Comparison of ENCODE assay signal across 2 cellular contexts in the genomic region with DNA sequence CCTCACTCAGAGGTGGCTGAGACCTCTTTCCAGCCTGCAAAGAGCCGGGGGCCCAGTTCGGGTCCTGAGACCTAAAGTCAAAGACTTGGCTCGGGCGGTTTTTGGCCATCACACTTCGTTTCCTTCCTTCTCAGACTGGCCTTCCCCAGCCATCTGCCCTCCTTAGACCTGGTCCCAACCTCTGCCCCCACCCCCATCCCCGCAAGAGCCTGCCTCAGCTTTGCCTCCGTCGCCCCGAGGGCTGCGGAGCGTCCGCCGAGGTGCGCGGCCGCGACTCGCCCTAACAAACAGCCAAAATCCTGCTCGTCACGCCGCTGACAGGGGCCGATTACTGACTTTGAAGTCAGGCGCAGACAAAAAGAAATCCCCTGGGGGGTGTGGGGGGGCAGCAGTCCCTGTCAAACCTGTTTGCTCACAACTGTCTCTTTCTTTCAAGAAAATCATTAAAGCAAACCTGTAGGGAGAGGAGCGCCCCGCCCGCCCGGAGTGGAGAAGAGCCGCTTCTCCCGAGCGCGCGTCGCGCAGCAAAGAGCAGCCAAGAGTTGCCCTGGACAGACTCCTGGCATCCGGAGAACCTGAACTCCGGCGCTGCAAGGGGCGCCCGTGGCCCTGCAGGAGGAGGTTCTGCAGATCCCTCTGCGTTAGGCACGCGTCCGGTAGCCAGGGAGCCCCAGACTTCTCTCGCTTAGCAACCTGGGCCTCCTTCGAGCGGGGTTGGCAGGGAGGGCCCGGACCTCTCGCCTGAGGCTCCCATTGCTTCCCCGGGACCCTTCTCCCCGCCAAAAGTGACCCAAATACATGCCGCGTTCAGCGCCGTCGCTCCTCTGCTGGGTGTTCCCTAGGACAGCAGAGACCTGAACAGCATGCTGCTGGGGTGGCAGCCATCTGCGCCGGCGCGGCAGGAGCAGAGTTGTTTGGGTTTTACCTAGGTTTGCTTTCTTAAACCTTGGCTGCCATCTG.
TF ChIP-seq lines count a peak whose summit lies in the region.

No MANE protein-coding gene starts in this region.

TF ChIP-seq in SK-N-SH, 30 proteins besides CTCF, POLR2A, EP300 and RAD21 (continued from another document):
- TF ChIP-seq FOXJ3 (CRISPR knock-in tag; IDR thresholded peaks at IDR 0.05) (no peak), FOXM1 (IDR thresholded peaks at IDR 0.05; ENCODE audit: low read depth) (no peak), MXI1 (IDR thresholded peaks at IDR 0.05; ENCODE audit: low read depth, low read length) (no peak), RXRA (IDR thresholded peaks at IDR 0.05; ENCODE audit: borderline replicate concordance, low read depth) (no peak)
- TF ChIP-seq, protein P1, sequence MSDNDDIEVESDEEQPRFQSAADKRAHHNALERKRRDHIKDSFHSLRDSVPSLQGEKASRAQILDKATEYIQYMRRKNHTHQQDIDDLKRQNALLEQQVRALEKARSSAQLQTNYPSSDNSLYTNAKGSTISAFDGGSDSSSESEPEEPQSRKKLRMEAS (IDR thresholded peaks at IDR 0.05; ENCODE audit: low read depth) = no peak

TF ChIP-seq in SK-N-SH treated with all-trans-retinoic acid at 6 μM for 48 hours, 23 proteins besides CTCF, POLR2A, EP300 and RAD21 (continued from another document):
- TF ChIP-seq, protein P2, sequence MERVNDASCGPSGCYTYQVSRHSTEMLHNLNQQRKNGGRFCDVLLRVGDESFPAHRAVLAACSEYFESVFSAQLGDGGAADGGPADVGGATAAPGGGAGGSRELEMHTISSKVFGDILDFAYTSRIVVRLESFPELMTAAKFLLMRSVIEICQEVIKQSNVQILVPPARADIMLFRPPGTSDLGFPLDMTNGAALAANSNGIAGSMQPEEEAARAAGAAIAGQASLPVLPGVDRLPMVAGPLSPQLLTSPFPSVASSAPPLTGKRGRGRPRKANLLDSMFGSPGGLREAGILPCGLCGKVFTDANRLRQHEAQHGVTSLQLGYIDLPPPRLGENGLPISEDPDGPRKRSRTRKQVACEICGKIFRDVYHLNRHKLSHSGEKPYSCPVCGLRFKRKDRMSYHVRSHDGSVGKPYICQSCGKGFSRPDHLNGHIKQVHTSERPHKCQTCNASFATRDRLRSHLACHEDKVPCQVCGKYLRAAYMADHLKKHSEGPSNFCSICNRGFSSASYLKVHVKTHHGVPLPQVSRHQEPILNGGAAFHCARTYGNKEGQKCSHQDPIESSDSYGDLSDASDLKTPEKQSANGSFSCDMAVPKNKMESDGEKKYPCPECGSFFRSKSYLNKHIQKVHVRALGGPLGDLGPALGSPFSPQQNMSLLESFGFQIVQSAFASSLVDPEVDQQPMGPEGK (CRISPR knock-in tag; IDR thresholded peaks at IDR 0.05; ENCODE audit: borderline replicate concordance) = no peak
- TF ChIP-seq, protein P3, sequence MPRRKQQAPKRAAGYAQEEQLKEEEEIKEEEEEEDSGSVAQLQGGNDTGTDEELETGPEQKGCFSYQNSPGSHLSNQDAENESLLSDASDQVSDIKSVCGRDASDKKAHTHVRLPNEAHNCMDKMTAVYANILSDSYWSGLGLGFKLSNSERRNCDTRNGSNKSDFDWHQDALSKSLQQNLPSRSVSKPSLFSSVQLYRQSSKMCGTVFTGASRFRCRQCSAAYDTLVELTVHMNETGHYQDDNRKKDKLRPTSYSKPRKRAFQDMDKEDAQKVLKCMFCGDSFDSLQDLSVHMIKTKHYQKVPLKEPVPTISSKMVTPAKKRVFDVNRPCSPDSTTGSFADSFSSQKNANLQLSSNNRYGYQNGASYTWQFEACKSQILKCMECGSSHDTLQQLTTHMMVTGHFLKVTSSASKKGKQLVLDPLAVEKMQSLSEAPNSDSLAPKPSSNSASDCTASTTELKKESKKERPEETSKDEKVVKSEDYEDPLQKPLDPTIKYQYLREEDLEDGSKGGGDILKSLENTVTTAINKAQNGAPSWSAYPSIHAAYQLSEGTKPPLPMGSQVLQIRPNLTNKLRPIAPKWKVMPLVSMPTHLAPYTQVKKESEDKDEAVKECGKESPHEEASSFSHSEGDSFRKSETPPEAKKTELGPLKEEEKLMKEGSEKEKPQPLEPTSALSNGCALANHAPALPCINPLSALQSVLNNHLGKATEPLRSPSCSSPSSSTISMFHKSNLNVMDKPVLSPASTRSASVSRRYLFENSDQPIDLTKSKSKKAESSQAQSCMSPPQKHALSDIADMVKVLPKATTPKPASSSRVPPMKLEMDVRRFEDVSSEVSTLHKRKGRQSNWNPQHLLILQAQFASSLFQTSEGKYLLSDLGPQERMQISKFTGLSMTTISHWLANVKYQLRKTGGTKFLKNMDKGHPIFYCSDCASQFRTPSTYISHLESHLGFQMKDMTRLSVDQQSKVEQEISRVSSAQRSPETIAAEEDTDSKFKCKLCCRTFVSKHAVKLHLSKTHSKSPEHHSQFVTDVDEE (CRISPR knock-in tag; IDR thresholded peaks at IDR 0.05) = no peak
- no peak for TF ChIP-seq BACH2 (CRISPR knock-in tag; IDR thresholded peaks at IDR 0.05; ENCODE audit: borderline replicate concordance)
- no peak for TF ChIP-seq ZNF565 (CRISPR knock-in tag; conservative IDR thresholded peaks at IDR 0.05; ENCODE audit: low read depth)
- TF ChIP-seq PPARA (CRISPR knock-in tag; IDR thresholded peaks at IDR 0.05; ENCODE audit: borderline replicate concordance) = no peak
- TF ChIP-seq, protein P4, sequence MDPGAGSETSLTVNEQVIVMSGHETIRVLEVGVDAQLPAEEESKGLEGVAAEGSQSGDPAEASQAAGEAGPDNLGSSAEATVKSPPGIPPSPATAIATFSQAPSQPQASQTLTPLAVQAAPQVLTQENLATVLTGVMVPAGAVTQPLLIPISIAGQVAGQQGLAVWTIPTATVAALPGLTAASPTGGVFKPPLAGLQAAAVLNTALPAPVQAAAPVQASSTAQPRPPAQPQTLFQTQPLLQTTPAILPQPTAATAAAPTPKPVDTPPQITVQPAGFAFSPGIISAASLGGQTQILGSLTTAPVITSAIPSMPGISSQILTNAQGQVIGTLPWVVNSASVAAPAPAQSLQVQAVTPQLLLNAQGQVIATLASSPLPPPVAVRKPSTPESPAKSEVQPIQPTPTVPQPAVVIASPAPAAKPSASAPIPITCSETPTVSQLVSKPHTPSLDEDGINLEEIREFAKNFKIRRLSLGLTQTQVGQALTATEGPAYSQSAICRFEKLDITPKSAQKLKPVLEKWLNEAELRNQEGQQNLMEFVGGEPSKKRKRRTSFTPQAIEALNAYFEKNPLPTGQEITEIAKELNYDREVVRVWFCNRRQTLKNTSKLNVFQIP (CRISPR knock-in tag; IDR thresholded peaks at IDR 0.05; ENCODE audit: borderline replicate concordance, low read depth) = no peak
- TF ChIP-seq ZNF70 (CRISPR knock-in tag; IDR thresholded peaks at IDR 0.05) = no peak
- no peak for TF ChIP-seq ARNTL (CRISPR knock-in tag; IDR thresholded peaks at IDR 0.05; ENCODE audit: borderline replicate concordance, low read depth)
- TF ChIP-seq ESRRG (CRISPR knock-in tag; IDR thresholded peaks at IDR 0.05) = no peak
- TF ChIP-seq ZC3H10 (CRISPR knock-in tag; IDR thresholded peaks at IDR 0.05) = no peak
- no peak for TF ChIP-seq OSR1 (CRISPR knock-in tag; IDR thresholded peaks at IDR 0.05)
- no peak for TF ChIP-seq ISL1 (CRISPR knock-in tag; IDR thresholded peaks at IDR 0.05)
TF ChIP-seq in SK-N-SH treated with all-trans-retinoic acid at 6 μM for 48 hours: peak in this region for 0.
